In the genomic region with DNA sequence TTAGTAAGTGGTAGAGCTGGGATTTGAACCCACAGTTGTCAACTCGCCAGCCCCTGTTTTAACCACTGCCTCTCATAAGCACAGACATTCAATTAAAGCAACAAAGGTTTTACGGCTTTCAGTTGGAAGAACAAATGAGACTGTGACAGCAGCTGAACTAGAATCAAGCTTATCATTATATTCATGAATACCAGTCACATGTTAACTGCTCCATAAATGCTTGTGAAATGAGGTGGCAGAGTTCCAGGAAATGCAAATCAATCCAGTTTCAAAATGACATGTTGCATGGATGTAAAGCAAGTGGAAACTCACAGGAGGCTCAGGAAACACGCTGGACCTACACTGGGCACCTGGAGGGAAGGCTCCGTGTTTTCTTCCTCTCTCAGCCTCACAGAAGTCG, we compare ENCODE assay signal across 10 cellular contexts. TPM values are rescaled to one million over a fixed set of nuclear protein-coding genes. Genes with fewer than 3 reads are reported as not detected.
DNase-seq lines count a peak whose midpoint lies in the region; ATAC-seq, FAIRE-seq and TF ChIP-seq lines count a peak whose summit lies in the region.
"Had no signal": no experiment of that assay in that cellular context is flagged by ENCODE, and none has a peak within 500 bp of the region (broad histone marks: within the 10 kb centered on the region; RNA-seq: fewer than 3 reads in every experiment).

No MANE protein-coding gene starts in this region.

- no peaks in the 10 kb centered on the region for H3K27me3 Mint-ChIP-seq in CD4-positive, alpha-beta T cell
- H3K27me3 Mint-ChIP-seq in T-helper 17 cell, result no peaks in the 10 kb centered on the region

- H3K36me3 Mint-ChIP-seq in CD4-positive, alpha-beta T cell (ENCODE audit: low read depth), result peaks cover 7% of the 10 kb centered on the region
- no peaks in the 10 kb centered on the region for H3K36me3 Mint-ChIP-seq in T-helper 17 cell (ENCODE audit: low read depth)

- no peaks in the 10 kb centered on the region for H3K27me3 ChIP-seq in CD4-positive, alpha-beta T cell (ENCODE audit: control insufficient read depth, insufficient read depth, low read length)

- ATAC-seq in CD4-positive, alpha-beta T cell (ENCODE audit: poor library complexity), result no peak
- no peak for ATAC-seq in T-helper 17 cell

- no peak overlapping the region for H3K9ac ChIP-seq in kidney (ENCODE audit: low read length in 2 of 2)

- CTCF ChIA-PET in CD4-positive, alpha-beta T cell (lab: Charles Lee), result interaction anchor here (0.8 to 3.6 kb wide), 3 partner anchors 10 to 62 kb away, joined by 3 to 13 read pairs (median 5); no protein-coding TSS in a partner anchor

- peaks cover 4% of the 10 kb centered on the region for H3K9me3 ChIP-seq in CD4-positive, alpha-beta T cell (ENCODE audit: control insufficient read depth, low read length)
- no peaks in the 10 kb centered on the region for H3K9me3 ChIP-seq in T-helper 17 cell (ENCODE audit: control insufficient read depth, low read length, poor library complexity, severe bottlenecking)
- no peaks in the 10 kb centered on the region for H3K9me3 ChIP-seq in kidney (ENCODE audit: control insufficient read depth in 1 of 2, low read length in 2 of 2)
- H3K9me3 ChIP-seq: neutrophil had no signal

- H3K9me3 Mint-ChIP-seq in CD4-positive, alpha-beta T cell, result peaks cover 2% of the 10 kb centered on the region

- peaks cover 0 to 9% of the 10 kb centered on the region in 2 donors for H3K4me1 ChIP-seq in kidney (ENCODE audit: control insufficient read depth in 1 of 2, insufficient read depth in 1 of 2, low read depth in 1 of 2, low read length in 2 of 2)

- DNase-seq in CD4-positive, alpha-beta T cell, result no peak
- DNase-seq in M059J (ENCODE audit: low read depth) (peak; percentile 24), T-helper 17 cell (no peak), kidney (no peak), OCI-M2 (lab: John Stamatoyannopoulos, UW; ENCODE audit: unreplicated experiment) (no peak), coronary artery (ENCODE audit: low spot score) (no peak), D721Med (ENCODE audit: insufficient read length, low spot score) (no peak)
- no peak for DNase-seq in activated CD4-positive, alpha-beta T cell treated with anti-CD3 and anti-CD28 coated beads for 1 hour
- DNase-seq: aorta had no signal

- H3K36me3 ChIP-seq in kidney (ENCODE audit: control insufficient read depth in 1 of 2, insufficient read depth in 2 of 2, low read length in 2 of 2), result no peaks in the 10 kb centered on the region
- H3K36me3 ChIP-seq: neutrophil had no signal

- H3K27ac ChIP-seq in CD4-positive, alpha-beta T cell (ENCODE audit: low read depth, low read length), result no peak overlapping the region
- H3K27ac ChIP-seq in kidney (ENCODE audit: low read depth in 2 of 2, low read length in 2 of 2) (peak overlapping the region; percentile 4 to 72), coronary artery (no peak overlapping the region)
- H3K27ac ChIP-seq: neutrophil had no signal

- H3K4me3 Mint-ChIP-seq in CD4-positive, alpha-beta T cell, result peak overlapping the region; percentile 90
- H3K4me3 Mint-ChIP-seq in T-helper 17 cell, result peak overlapping the region; percentile 93

- no peak for TF ChIP-seq CTCF in CD4-positive, alpha-beta T cell (IDR thresholded peaks at IDR 0.05)
- TF ChIP-seq CTCF in kidney (IDR thresholded peaks at IDR 0.05; ENCODE audit: borderline replicate concordance, extremely low read depth, insufficient read depth) (no peak), coronary artery (IDR thresholded peaks at IDR 0.05) (no peak), D721Med (IDR thresholded peaks at IDR 0.05; ENCODE audit: insufficient read depth, missing control alignments) (no peak)

- FAIRE-seq in kidney (lab: Jason Lieb, UNC), result no peak
- FAIRE-seq in D721Med (lab: Jason Lieb, UNC), result no peak

- H3K4me3 ChIP-seq in kidney (ENCODE audit: low read length in 2 of 2) (peak overlapping the region in 1 of 2 donors; percentile 12), coronary artery (no peak overlapping the region)

- intact Hi-C loops in CD4-positive, alpha-beta T cell (cut with DNase I, micrococcal nuclease), result loop anchor here in 1 of 2 experiments (5.0 kb wide), 1 partner anchor 258 kb away; a partner anchor contains a TSS
- intact Hi-C loops in kidney (cut with DNase I), result loop anchor here (10.0 kb wide), 1 partner anchor 50 kb away; no protein-coding TSS in a partner anchor

- peak overlapping the region; percentile 94 for H3K27ac Mint-ChIP-seq in CD4-positive, alpha-beta T cell
- H3K27ac Mint-ChIP-seq in T-helper 17 cell, result peak overlapping the region; percentile 85

- POLR2A ChIA-PET in CD4-positive, alpha-beta T cell (lab: Charles Lee), result interaction anchor here (0.8 to 1.0 kb wide), 2 partner anchors 9 kb away, joined by 4 to 5 read pairs; no protein-coding TSS in a partner anchor

- H3K4me1 Mint-ChIP-seq in CD4-positive, alpha-beta T cell (ENCODE audit: low read depth), result peaks cover 54% of the 10 kb centered on the region
- H3K4me1 Mint-ChIP-seq in T-helper 17 cell, result peaks cover 40% of the 10 kb centered on the region

RNA-seq across cellular contexts. Expression of a gene that starts 3.9 kb away (rescaled TPM):
- 1 to 10 TPM; 3.3 TPM for total RNA-seq in CD4-positive, alpha-beta T cell
- total RNA-seq in M059J (2014; rRNA removed; shearing (Covaris generic)), result 0.12 TPM in 1 of 2 replicates, not detected in the other
- total RNA-seq in T-helper 17 cell (1 to 10 TPM; 4.0 to 6.1 TPM), kidney (0.22 TPM)
- not detected for polyA plus RNA-seq in kidney (ENCODE audit: insufficient read depth, low read depth, low replicate concordance)

RNA-seq across cellular contexts. Expression of a gene that starts 25.7 kb away (rescaled TPM):
- not detected for total RNA-seq in CD4-positive, alpha-beta T cell
- total RNA-seq in M059J (2014; rRNA removed; shearing (Covaris generic)), result 9.1 and 9.6 TPM in 2 replicates
- total RNA-seq in T-helper 17 cell (not detected), kidney (0.63 TPM)
- 0.09 TPM for polyA plus RNA-seq in kidney (ENCODE audit: insufficient read depth, low read depth, low replicate concordance)
- polyA plus RNA-seq: aorta had no signal

RNA-seq across cellular contexts. Expression of a gene that starts 44.1 kb away (rescaled TPM):
- total RNA-seq in CD4-positive, alpha-beta T cell, result not detected
- total RNA-seq in M059J (2014; rRNA removed; shearing (Covaris generic)), result not detected in 2 replicates
- total RNA-seq in T-helper 17 cell (not detected), kidney (0.72 TPM)
- polyA plus RNA-seq in kidney (ENCODE audit: insufficient read depth, low read depth, low replicate concordance), result 15.8 TPM
- total RNA-seq: aorta had no signal
- polyA plus RNA-seq: aorta had no signal

Comparison
In these comparisons a context has a peak if more than half of its experiments do, and no peak if none do; other contexts are left out.
1. H3K27ac ChIP-seq: peak in kidney (2 of 2); none in CD4-positive, alpha-beta T cell (single experiment) and coronary artery (0 of 2).